8 cellular contexts compared by ENCODE assay signal in genomic region chr10:133394801-133395221, GRCh38. TPM values are rescaled to one million over a fixed set of nuclear protein-coding genes. Genes with fewer than 3 reads are reported as not detected.
A peak's percentile ranks its signal among the peaks of the same experiment; 100 is the strongest.
DNase-seq lines count a peak whose midpoint lies in the region; FAIRE-seq and TF ChIP-seq lines count a peak whose summit lies in the region.

No MANE protein-coding gene starts in this region.

- peaks cover 25% of the 10 kb centered on the region for H3K36me3 Mint-ChIP-seq in T-helper 1 cell treated with Interleukin-12 subunit alpha and Interleukin-12 subunit beta and Interleukin-4 antibody, amounts not matched to agents 30 μg/mL and 1 μg/mL, for 36 hours (ENCODE audit: low read depth)
- H3K36me3 Mint-ChIP-seq in activated naive CD8-positive, alpha-beta T cell treated with anti-CD3 and anti-CD28 coated beads for 36 hours, result peaks cover 30% of the 10 kb centered on the region

- H3K9me3 ChIP-seq in keratinocyte (ENCODE audit: control insufficient read depth, low read depth, low read length) (no peaks in the 10 kb centered on the region), suprapubic skin (no peaks in the 10 kb centered on the region)

- H3K36me3 ChIP-seq in keratinocyte (ENCODE audit: control insufficient read depth in 2 of 2, extremely low read depth in 1 of 2, insufficient read depth in 2 of 2, low read length in 2 of 2) (peaks cover 11 to 28% of the 10 kb centered on the region in 2 experiments), suprapubic skin (peaks cover 32% of the 10 kb centered on the region)

- no peaks in the 10 kb centered on the region for H3K9me1 ChIP-seq in keratinocyte (ENCODE audit: control insufficient read depth, extremely low read depth, insufficient read depth, low read length)

- no peak overlapping the region for H2AFZ ChIP-seq in keratinocyte (ENCODE audit: control insufficient read depth, low read length)

- TF ChIP-seq CTCF in keratinocyte (optimal IDR thresholded peaks at IDR 0.05 in 1 of 3, IDR thresholded peaks at IDR 0.05 in 1 of 3, conservative IDR thresholded peaks at IDR 0.05 in 1 of 3; ENCODE audit: extremely low read depth in 1 of 3, insufficient read depth in 2 of 3, low read length in 3 of 3) (no peak), suprapubic skin (IDR thresholded peaks at IDR 0.05) (no peak)

- no peak for TF ChIP-seq POLR2A in suprapubic skin (IDR thresholded peaks at IDR 0.05)

- peak overlapping the region; percentile 92 for H3K9ac ChIP-seq in keratinocyte (ENCODE audit: control insufficient read depth, extremely low read depth, insufficient read depth, low read length)

- H3K4me3 ChIP-seq in keratinocyte (ENCODE audit: control insufficient read depth in 2 of 3, extremely low read depth in 1 of 3, insufficient read depth in 2 of 3, low read depth in 1 of 3, low read length in 3 of 3), result peak overlapping the region; percentile 90 to 99 (median 98)
- peak overlapping the region; percentile 90 for H3K4me3 ChIP-seq in suprapubic skin

- 31% methylated on average over 19 of the region's 21 CpGs for WGBS in suprapubic skin

- peak overlapping the region; percentile 98 for H3K4me3 Mint-ChIP-seq in T-helper 1 cell treated with Interleukin-12 subunit alpha and Interleukin-12 subunit beta and Interleukin-4 antibody, amounts not matched to agents 30 μg/mL and 1 μg/mL, for 36 hours
- peak overlapping the region; percentile 93 for H3K4me3 Mint-ChIP-seq in activated naive CD8-positive, alpha-beta T cell treated with anti-CD3 and anti-CD28 coated beads for 36 hours

- H3K27me3 ChIP-seq in keratinocyte (ENCODE audit: control insufficient read depth, extremely low read depth, insufficient read depth, low read length) (no peaks in the 10 kb centered on the region), suprapubic skin (no peaks in the 10 kb centered on the region)

- H3K79me2 ChIP-seq in keratinocyte (ENCODE audit: control insufficient read depth, insufficient read depth, low read length), result peaks cover 43% of the 10 kb centered on the region

- no peak for TF ChIP-seq EP300 in suprapubic skin (IDR thresholded peaks at IDR 0.05)

- peak overlapping the region; percentile 80 for H3K27ac ChIP-seq in keratinocyte (ENCODE audit: control insufficient read depth, insufficient read depth, low read length)
- H3K27ac ChIP-seq in suprapubic skin, result peak overlapping the region; percentile 73

- H3K27me3 Mint-ChIP-seq in T-helper 1 cell treated with Interleukin-12 subunit alpha and Interleukin-12 subunit beta and Interleukin-4 antibody, amounts not matched to agents 30 μg/mL and 1 μg/mL, for 36 hours (ENCODE audit: low read depth), result no peaks in the 10 kb centered on the region
- no peaks in the 10 kb centered on the region for H3K27me3 Mint-ChIP-seq in activated naive CD8-positive, alpha-beta T cell treated with anti-CD3 and anti-CD28 coated beads for 36 hours

- no peaks in the 10 kb centered on the region for H3K9me3 Mint-ChIP-seq in T-helper 1 cell treated with Interleukin-12 subunit alpha and Interleukin-12 subunit beta and Interleukin-4 antibody, amounts not matched to agents 30 μg/mL and 1 μg/mL, for 36 hours
- no peaks in the 10 kb centered on the region for H3K9me3 Mint-ChIP-seq in activated naive CD8-positive, alpha-beta T cell treated with anti-CD3 and anti-CD28 coated beads for 36 hours

- peak overlapping the region; percentile 95 for H3K4me2 ChIP-seq in keratinocyte (ENCODE audit: control insufficient read depth, extremely low read depth, insufficient read depth, low read depth, low read length)

- peak overlapping the region; percentile 97 for H3K27ac Mint-ChIP-seq in T-helper 1 cell treated with Interleukin-12 subunit alpha and Interleukin-12 subunit beta and Interleukin-4 antibody, amounts not matched to agents 30 μg/mL and 1 μg/mL, for 36 hours
- peak overlapping the region; percentile 96 for H3K27ac Mint-ChIP-seq in activated naive CD8-positive, alpha-beta T cell treated with anti-CD3 and anti-CD28 coated beads for 36 hours

- no peak for FAIRE-seq in keratinocyte (lab: Jason Lieb, UNC)

- no peaks in the 10 kb centered on the region for H4K20me1 ChIP-seq in keratinocyte (ENCODE audit: control insufficient read depth, extremely low read depth, insufficient read depth, low read length)

- H3K4me1 Mint-ChIP-seq in T-helper 1 cell treated with Interleukin-12 subunit alpha and Interleukin-12 subunit beta and Interleukin-4 antibody, amounts not matched to agents 30 μg/mL and 1 μg/mL, for 36 hours (ENCODE audit: low read depth), result peaks cover 29% of the 10 kb centered on the region
- peaks cover 40% of the 10 kb centered on the region for H3K4me1 Mint-ChIP-seq in activated naive CD8-positive, alpha-beta T cell treated with anti-CD3 and anti-CD28 coated beads for 36 hours

- dilution Hi-C loops in keratinocyte (cut with MboI; ENCODE audit: extremely low pct_ligation_motif_present, low sequenced_read_pairs), result no loop called here

- no peak for DNase-seq in T-helper 1 cell
- no peak for DNase-seq in activated naive CD8-positive, alpha-beta T cell treated with anti-CD3 and anti-CD28 coated beads for 36 hours
- no peak for DNase-seq in keratinocyte (ENCODE audit: low read depth, low spot score)
- DNase-seq in suprapubic skin (ENCODE audit: low spot score in 2 of 2), result peak in 1 of 2 donors; percentile 53
- DNase-seq in NCI-H2171 treated with DMSO at 0.1 percent for 48 hours (lab: John Stamatoyannopoulos, UW), result no peak
- no peak for DNase-seq in activated CD4-positive, alpha-beta T cell treated with anti-CD3 and anti-CD28 coated beads for 4 hours
- DNase-seq in NCI-H345 treated with DMSO at 0.1 percent for 48 hours (lab: John Stamatoyannopoulos, UW; ENCODE audit: unreplicated experiment), result no peak

- peaks cover 20% of the 10 kb centered on the region for H3K4me1 ChIP-seq in keratinocyte (ENCODE audit: control insufficient read depth, extremely low read depth, insufficient read depth, low read length)
- H3K4me1 ChIP-seq in suprapubic skin, result peaks cover 18% of the 10 kb centered on the region

RNA-seq across cellular contexts. Expression of gene MTG1, which starts 0.9 kb away (rescaled TPM):
- 10 to 100 TPM; 50.2 to 51.6 TPM for total RNA-seq in activated naive CD8-positive, alpha-beta T cell treated with anti-CD3 and anti-CD28 coated beads for 36 hours
- 30.8 to 36.9 TPM (median 31.6 TPM) in 3 replicates for polyA plus RNA-seq in keratinocyte
- polyA plus RNA-seq in keratinocyte (2011; ENCODE audit: low read depth), result 16.6 TPM
- polyA plus RNA-seq in keratinocyte (2011; cell fraction: cytosol; rRNA removed), result 19.8 and 23.8 TPM in 2 replicates
- polyA plus RNA-seq in keratinocyte (2011; cell fraction: nucleus; rRNA removed), result 90.1 and 94.9 TPM in 2 replicates
- polyA plus RNA-seq in keratinocyte (2012; ENCODE audit: low replicate concordance), result 14.8 and 26.6 TPM in 2 replicates
- polyA minus RNA-seq in keratinocyte, result 23.3 to 40.4 TPM (median 28.1 TPM) in 3 replicates
- 8.6 TPM for polyA minus RNA-seq in keratinocyte (2011; cell fraction: cytosol; rRNA and poly(A)+ RNA removed)
- polyA minus RNA-seq in keratinocyte (2011; cell fraction: nucleus; rRNA and poly(A)+ RNA removed), result 25.7 and 29.6 TPM in 2 replicates
- total RNA-seq in suprapubic skin, result 10 to 100 TPM; 20.5 to 79.7 (median 36.0) TPM

RNA-seq across cellular contexts. Expression of gene PAOX, which starts 15.7 kb away (rescaled TPM):
- 1 to 10 TPM; 4.6 to 4.7 TPM for total RNA-seq in activated naive CD8-positive, alpha-beta T cell treated with anti-CD3 and anti-CD28 coated beads for 36 hours
- polyA plus RNA-seq in keratinocyte, result 2.5 to 2.8 TPM (median 2.6 TPM) in 3 replicates
- polyA plus RNA-seq in keratinocyte (2011; ENCODE audit: low read depth), result 1.3 TPM
- 1.4 and 2.8 TPM in 2 replicates for polyA plus RNA-seq in keratinocyte (2011; cell fraction: cytosol; rRNA removed)
- 4.4 and 4.8 TPM in 2 replicates for polyA plus RNA-seq in keratinocyte (2011; cell fraction: nucleus; rRNA removed)
- polyA plus RNA-seq in keratinocyte (2012; ENCODE audit: low replicate concordance), result 2.3 and 3.2 TPM in 2 replicates
- 1.7 to 2.8 TPM (median 2.8 TPM) in 3 replicates for polyA minus RNA-seq in keratinocyte
- 3.1 TPM for polyA minus RNA-seq in keratinocyte (2011; cell fraction: cytosol; rRNA and poly(A)+ RNA removed)
- 1.7 and 2.0 TPM in 2 replicates for polyA minus RNA-seq in keratinocyte (2011; cell fraction: nucleus; rRNA and poly(A)+ RNA removed)
- total RNA-seq in suprapubic skin, result 10 to 100 TPM in 2 of 4 donors, 1 to 10 TPM in 2; 7.8 to 23.4 (median 14.3) TPM

RNA-seq across cellular contexts. Expression of gene ECHS1, which starts 21.7 kb away (rescaled TPM):
- total RNA-seq in activated naive CD8-positive, alpha-beta T cell treated with anti-CD3 and anti-CD28 coated beads for 36 hours, result 10 to 100 TPM; 58.1 to 62.2 TPM
- polyA plus RNA-seq in keratinocyte, result 18.1 to 73.9 TPM (median 27.1 TPM) in 3 replicates
- 14.8 TPM for polyA plus RNA-seq in keratinocyte (2011; ENCODE audit: low read depth)
- 44.0 and 61.2 TPM in 2 replicates for polyA plus RNA-seq in keratinocyte (2011; cell fraction: cytosol; rRNA removed)
- polyA plus RNA-seq in keratinocyte (2011; cell fraction: nucleus; rRNA removed), result 29.7 and 31.8 TPM in 2 replicates
- polyA plus RNA-seq in keratinocyte (2012; ENCODE audit: low replicate concordance), result 51.7 and 67.9 TPM in 2 replicates
- 18.8 to 37.9 TPM (median 19.9 TPM) in 3 replicates for polyA minus RNA-seq in keratinocyte
- 24.2 TPM for polyA minus RNA-seq in keratinocyte (2011; cell fraction: cytosol; rRNA and poly(A)+ RNA removed)
- 4.7 and 10.5 TPM in 2 replicates for polyA minus RNA-seq in keratinocyte (2011; cell fraction: nucleus; rRNA and poly(A)+ RNA removed)
- 10 to 100 TPM; 44.2 to 64.9 (median 54.7) TPM for total RNA-seq in suprapubic skin

RNA-seq across cellular contexts. Expression of gene SPRN, which starts 29.6 kb away (rescaled TPM):
- not detected for total RNA-seq in activated naive CD8-positive, alpha-beta T cell treated with anti-CD3 and anti-CD28 coated beads for 36 hours
- polyA plus RNA-seq in keratinocyte, result 0.01 to 0.04 TPM (median 0.02 TPM) in 3 replicates
- polyA plus RNA-seq in keratinocyte (2011; ENCODE audit: low read depth), result not detected
- 0.04 and 0.06 TPM in 2 replicates for polyA plus RNA-seq in keratinocyte (2011; cell fraction: cytosol; rRNA removed)
- 0.08 and 0.10 TPM in 2 replicates for polyA plus RNA-seq in keratinocyte (2011; cell fraction: nucleus; rRNA removed)
- 1.1 and 1.2 TPM in 2 replicates for polyA plus RNA-seq in keratinocyte (2012; ENCODE audit: low replicate concordance)
- polyA minus RNA-seq in keratinocyte, result 0.13 TPM in 1 of 3 replicates, not detected in the others
- not detected for polyA minus RNA-seq in keratinocyte (2011; cell fraction: cytosol; rRNA and poly(A)+ RNA removed)
- 0.16 and 0.21 TPM in 2 replicates for polyA minus RNA-seq in keratinocyte (2011; cell fraction: nucleus; rRNA and poly(A)+ RNA removed)
- under 1 TPM in 2 of 4 donors, not detected in 2; 0.23 to 0.56 TPM for total RNA-seq in suprapubic skin

RNA-seq across cellular contexts. Expression of gene FUOM, which starts 37.0 kb away (rescaled TPM):
- total RNA-seq in activated naive CD8-positive, alpha-beta T cell treated with anti-CD3 and anti-CD28 coated beads for 36 hours, result 10 to 100 TPM; 27.8 to 29.4 TPM
- polyA plus RNA-seq in keratinocyte, result 11.3 to 15.5 TPM (median 14.2 TPM) in 3 replicates
- polyA plus RNA-seq in keratinocyte (2011; ENCODE audit: low read depth), result 2.5 TPM
- 7.3 and 21.6 TPM in 2 replicates for polyA plus RNA-seq in keratinocyte (2011; cell fraction: cytosol; rRNA removed)
- 4.5 and 7.6 TPM in 2 replicates for polyA plus RNA-seq in keratinocyte (2011; cell fraction: nucleus; rRNA removed)
- 2.7 and 18.2 TPM in 2 replicates for polyA plus RNA-seq in keratinocyte (2012; ENCODE audit: low replicate concordance)
- polyA minus RNA-seq in keratinocyte, result 2.5 to 4.7 TPM (median 3.3 TPM) in 3 replicates
- 9.4 TPM for polyA minus RNA-seq in keratinocyte (2011; cell fraction: cytosol; rRNA and poly(A)+ RNA removed)
- polyA minus RNA-seq in keratinocyte (2011; cell fraction: nucleus; rRNA and poly(A)+ RNA removed), result 2.4 and 3.9 TPM in 2 replicates
- total RNA-seq in suprapubic skin, result 10 to 100 TPM in 3 of 4 donors, 1 to 10 TPM in 1; 7.8 to 13.8 (median 11.7) TPM
